Comparison of ENCODE assay signal across 19 cellular contexts in genomic region chr17:45004388-45004787, GRCh38. TPM values are rescaled to one million over a fixed set of nuclear protein-coding genes. Genes with fewer than 3 reads are reported as not detected.
A peak's percentile ranks its signal among the peaks of the same experiment; 100 is the strongest.
DNase-seq lines count a peak whose midpoint lies in the region; TF ChIP-seq lines count a peak whose summit lies in the region.
"Had no signal": no experiment of that assay in that cellular context is flagged by ENCODE, and none has a peak within 500 bp of the region (broad histone marks: within the 10 kb centered on the region; RNA-seq: fewer than 3 reads in every experiment).

No MANE protein-coding gene starts in this region.

- no peaks in the 10 kb centered on the region for H3K36me3 Mint-ChIP-seq in endodermal cell (ENCODE audit: low read depth)
- H3K36me3 Mint-ChIP-seq: CD8-positive, alpha-beta T cell had no signal

- no peak overlapping the region for H2BK120ac ChIP-seq in mesendoderm (ENCODE audit: low read depth, low read length)

- no peak overlapping the region for H3K23ac ChIP-seq in mesendoderm (ENCODE audit: low read length)

- no peak for TF ChIP-seq CTCF in endodermal cell (conservative IDR thresholded peaks at IDR 0.05)

- H3K4ac ChIP-seq in mesendoderm (ENCODE audit: low read depth, low read length), result no peak overlapping the region

- no peak overlapping the region for H3K4me2 ChIP-seq in mesendoderm (ENCODE audit: low read length)
- H3K4me2 ChIP-seq: A549, SK-N-SH had no signal

- no peak overlapping the region for H3K4me3 Mint-ChIP-seq in endodermal cell
- H3K4me3 Mint-ChIP-seq: CD8-positive, alpha-beta T cell had no signal

- no peak for DNase-seq in endodermal cell
- no peak for DNase-seq in mesendoderm
- no peak for DNase-seq in amygdala (lab: John Stamatoyannopoulos, UW)
- DNase-seq in foreskin melanocyte, result no peak
- DNase-seq in SHP77 (lab: John Stamatoyannopoulos, UW), result no peak
- no peak for DNase-seq in NCI-H1436 treated with DMSO at 0.1 percent for 48 hours (lab: John Stamatoyannopoulos, UW)
- DNase-seq: Caco-2; CD8-positive, alpha-beta T cell; GDM1; H9; NCI-H1092; NCI-H1930; NCI-H2107; NCI-H524; NCI-H774; SK-N-SH had no signal

- H2AK5ac ChIP-seq in mesendoderm (ENCODE audit: low read length), result no peak overlapping the region

- peak overlapping the region; percentile 69 for H3K27ac Mint-ChIP-seq in endodermal cell
- H3K27ac Mint-ChIP-seq: CD8-positive, alpha-beta T cell had no signal

- H3K4me1 ChIP-seq in HUES6 (ENCODE audit: control insufficient read depth, insufficient read depth, low read length) (peaks cover 32% of the 10 kb centered on the region), endodermal cell (ENCODE audit: control insufficient read depth, insufficient read depth, low read length) (peaks cover 10% of the 10 kb centered on the region), mesendoderm (ENCODE audit: control insufficient read depth, low read depth, low read length) (peaks cover 8% of the 10 kb centered on the region)
- H3K4me1 ChIP-seq: A549, Caco-2 had no signal

- H4K8ac ChIP-seq in mesendoderm (ENCODE audit: low read depth, low read length), result no peak overlapping the region

- peak overlapping the region; percentile 60 for H3K56ac ChIP-seq in mesendoderm (ENCODE audit: low read length)

- WGBS in endodermal cell (ENCODE audit: insufficient coverage in 1 of 2, insufficient read length in 1 of 2), 2 experiments, result 60 to 73% methylated on average over 2 to 3 of the region's 3 CpGs
- no CpG with 5 or more reads among the region's 3 CpGs for WGBS in mesendoderm (ENCODE audit: extremely low coverage, insufficient coverage, low lambda C conversion rate)

- peaks cover 2% of the 10 kb centered on the region for H3K27me3 Mint-ChIP-seq in endodermal cell (ENCODE audit: insufficient read depth)

- no peaks in the 10 kb centered on the region for H3K79me1 ChIP-seq in mesendoderm (ENCODE audit: low read length)

- H3K9me3 Mint-ChIP-seq in endodermal cell, result peaks cover 6% of the 10 kb centered on the region

- peak overlapping the region; percentile 28 for H2BK5ac ChIP-seq in mesendoderm (ENCODE audit: low read length)

- peak overlapping the region; percentile 49 for H3K9ac ChIP-seq in HUES6 (ENCODE audit: low read length)
- no peak overlapping the region for H3K9ac ChIP-seq in endodermal cell (ENCODE audit: extremely low read depth, low read length, poor library complexity, severe bottlenecking)
- peak overlapping the region; percentile 17 for H3K9ac ChIP-seq in mesendoderm (ENCODE audit: low read length)
- H3K9ac ChIP-seq: SK-N-SH had no signal

- H2BK15ac ChIP-seq in mesendoderm (replicated peaks; ENCODE audit: low read depth), result no peak overlapping the region

- no peaks in the 10 kb centered on the region for H3K79me2 ChIP-seq in mesendoderm (ENCODE audit: control insufficient read depth, insufficient read depth, low read length)

- H3K4me1 Mint-ChIP-seq in endodermal cell, result peaks cover 27% of the 10 kb centered on the region

- H3K18ac ChIP-seq in mesendoderm (ENCODE audit: low read length), result no peak overlapping the region

- H3K9me3 ChIP-seq in HUES6 (ENCODE audit: control insufficient read depth, insufficient read depth, low read depth, low read length), result peaks cover 3% of the 10 kb centered on the region
- peaks cover 5% of the 10 kb centered on the region for H3K9me3 ChIP-seq in endodermal cell (ENCODE audit: control insufficient read depth, low read length)
- H3K9me3 ChIP-seq: SK-N-SH had no signal

- H3K36me3 ChIP-seq in HUES6 (ENCODE audit: control insufficient read depth, insufficient read depth, low read length), result no peaks in the 10 kb centered on the region
- H3K36me3 ChIP-seq in endodermal cell (ENCODE audit: control insufficient read depth, insufficient read depth, low read length), result no peaks in the 10 kb centered on the region
- H3K36me3 ChIP-seq in mesendoderm (ENCODE audit: control insufficient read depth, insufficient read depth, low read length), result no peaks in the 10 kb centered on the region

- H3K27ac ChIP-seq in HUES6 (ENCODE audit: low read depth, low read length) (no peak overlapping the region), endodermal cell (ENCODE audit: low read depth, low read length) (no peak overlapping the region), mesendoderm (ENCODE audit: low read depth, low read length) (no peak overlapping the region)
- H3K27ac ChIP-seq: A549, C4-2B had no signal

- H3K27me3 ChIP-seq in HUES6 (ENCODE audit: control insufficient read depth, insufficient read depth, low read length), result no peaks in the 10 kb centered on the region; the same call in 1 of the 2 replicates
- no peaks in the 10 kb centered on the region for H3K27me3 ChIP-seq in endodermal cell (ENCODE audit: control insufficient read depth, insufficient read depth, low read length, poor library complexity, severe bottlenecking)
- H3K27me3 ChIP-seq in mesendoderm (ENCODE audit: insufficient read depth, low read length, poor library complexity), result no peaks in the 10 kb centered on the region

- no peak overlapping the region for H4K5ac ChIP-seq in mesendoderm (ENCODE audit: low read length)

- H3K4me3 ChIP-seq in HUES6 (ENCODE audit: low read depth, low read length) (no peak overlapping the region), endodermal cell (ENCODE audit: low read length) (no peak overlapping the region), mesendoderm (ENCODE audit: low read length) (no peak overlapping the region)
- H3K4me3 ChIP-seq: A549 had no signal

RNA-seq across cellular contexts. Expression of gene C1QL1, which starts 36.3 kb away (rescaled TPM):
- total RNA-seq in endodermal cell, result 1 to 10 TPM; 1.4 to 2.7 TPM
- polyA plus RNA-seq in endodermal cell (2013, experiment 1 of 2), result 13.9 TPM
- 12.4 TPM for polyA plus RNA-seq in endodermal cell (2013, experiment 2 of 2)
- 3.5 TPM for polyA plus RNA-seq in mesendoderm (2013, experiment 1 of 2)
- 3.5 TPM for polyA plus RNA-seq in mesendoderm (2013, experiment 2 of 2)
- total RNA-seq: CD8-positive, alpha-beta T cell had no signal

RNA-seq across cellular contexts. Expression of gene DCAKD, which starts 47.0 kb away (rescaled TPM):
- 10 to 100 TPM; 54.5 to 69.4 TPM for total RNA-seq in endodermal cell
- 53.1 TPM for polyA plus RNA-seq in endodermal cell (2013, experiment 1 of 2)
- 55.4 TPM for polyA plus RNA-seq in endodermal cell (2013, experiment 2 of 2)
- 21.9 TPM for polyA plus RNA-seq in mesendoderm (2013, experiment 1 of 2)
- 22.4 TPM for polyA plus RNA-seq in mesendoderm (2013, experiment 2 of 2)

RNA-seq across cellular contexts. Expression of gene NMT1, which starts 56.7 kb away (rescaled TPM):
- total RNA-seq in endodermal cell, result 100 to 1,000 TPM; 122 to 136 TPM
- polyA plus RNA-seq in endodermal cell (2013, experiment 1 of 2), result 112 TPM
- polyA plus RNA-seq in endodermal cell (2013, experiment 2 of 2), result 98.6 TPM
- 126 TPM for polyA plus RNA-seq in mesendoderm (2013, experiment 1 of 2)
- 128 TPM for polyA plus RNA-seq in mesendoderm (2013, experiment 2 of 2)

RNA-seq across cellular contexts. Expression of gene KIF18B, which starts 56.8 kb away (rescaled TPM):
- 10 to 100 TPM; 43.5 to 64.7 TPM for total RNA-seq in endodermal cell
- polyA plus RNA-seq in endodermal cell (2013, experiment 1 of 2), result 45.3 TPM
- 46.4 TPM for polyA plus RNA-seq in endodermal cell (2013, experiment 2 of 2)
- 23.3 TPM for polyA plus RNA-seq in mesendoderm (2013, experiment 1 of 2)
- 23.0 TPM for polyA plus RNA-seq in mesendoderm (2013, experiment 2 of 2)
